ENCODE assay signal across 28 cellular contexts in genomic region chr3:33398410-33398809, GRCh38.
"Had no signal": no experiment of that assay in that cellular context is flagged by ENCODE, and none has a peak within 500 bp of the region (broad histone marks: within the 10 kb centered on the region; RNA-seq: fewer than 3 reads in every experiment).

No MANE protein-coding gene starts in this region.

- H3K27ac ChIP-seq: left lung, lower lobe of right lung, pancreas, prostate gland, sigmoid colon, spleen, suprapubic skin, thoracic aorta, tibial artery, upper lobe of right lung had no signal

- H3K27me3 Mint-ChIP-seq: naive thymus-derived CD8-positive, alpha-beta T cell; stimulated activated memory B cell treated with anti-CD40 and anti-IgM and Interleukin-4, amounts not matched to agents 10 μg/mL and 1 μg/mL and 100 μg/mL, for 72 hours had no signal

- H3K4me1 Mint-ChIP-seq: nephron; neural crest cell; stimulated activated memory B cell treated with anti-CD40 and anti-IgM and Interleukin-4, amounts not matched to agents 10 μg/mL and 1 μg/mL and 100 μg/mL, for 72 hours had no signal

- H3K9me3 Mint-ChIP-seq: immature natural killer cell; naive thymus-derived CD8-positive, alpha-beta T cell; nephron; neural crest cell; stimulated activated memory B cell treated with anti-CD40 and anti-IgM and Interleukin-4, amounts not matched to agents 10 μg/mL and 1 μg/mL and 100 μg/mL, for 72 hours had no signal

- H3K4me3 Mint-ChIP-seq: immature natural killer cell; naive thymus-derived CD8-positive, alpha-beta T cell; nephron; neural crest cell; stimulated activated memory B cell treated with anti-CD40 and anti-IgM and Interleukin-4, amounts not matched to agents 10 μg/mL and 1 μg/mL and 100 μg/mL, for 72 hours had no signal

- ATAC-seq: left colon; left lung; lower lobe of right lung; naive thymus-derived CD8-positive, alpha-beta T cell; pancreas; right cardiac atrium; stimulated activated memory B cell treated with anti-CD40 and anti-IgM and Interleukin-4, amounts not matched to agents 10 μg/mL and 1 μg/mL and 100 μg/mL, for 72 hours; upper lobe of right lung had no signal

- H3K9me3 ChIP-seq: left lung, lower lobe of right lung, pancreas, prostate gland, sigmoid colon, spleen, suprapubic skin, thoracic aorta, tibial artery, upper lobe of right lung had no signal

- DNase-seq: hypothalamus; immature natural killer cell; kidney; left colon; left lung; lower lobe of right lung; mammary epithelial cell; mesenchymal stem cell; naive thymus-derived CD8-positive, alpha-beta T cell; nucleus accumbens; pancreas; posterior cingulate gyrus; retina; right cardiac atrium; sigmoid colon; small intestine; spleen; stimulated activated CD4-positive, alpha-beta T cell treated with anti-CD3 and anti-CD28 coated beads, Interleukin-4, amount 100 ng/mL, for 24 hours; stimulated activated naive CD4-positive, alpha-beta T cell treated with Interleukin-2 at 50 U/mL for 16 hours; tibial artery; trophoblast cell; upper lobe of right lung had no signal

- H3K4me1 ChIP-seq: left lung, lower lobe of right lung, pancreas, prostate gland, sigmoid colon, suprapubic skin, tibial artery, upper lobe of right lung had no signal

- H3K27me3 ChIP-seq: left lung, pancreas, sigmoid colon, spleen, suprapubic skin, tibial artery, upper lobe of right lung had no signal

- H3K4me3 ChIP-seq: left lung, lower lobe of right lung, pancreas, prostate gland, sigmoid colon, spleen, suprapubic skin, thoracic aorta, tibial artery, upper lobe of right lung had no signal

- H3K27ac Mint-ChIP-seq: nephron; stimulated activated memory B cell treated with anti-CD40 and anti-IgM and Interleukin-4, amounts not matched to agents 10 μg/mL and 1 μg/mL and 100 μg/mL, for 72 hours had no signal
